In genomic region chr4:40306203-40306602, GRCh38 we compare ENCODE assay signal across 20 cellular contexts. TPM values are rescaled to one million over a fixed set of nuclear protein-coding genes. Genes with fewer than 3 reads are reported as not detected.
DNase-seq lines count a peak whose midpoint lies in the region; ATAC-seq, FAIRE-seq and TF ChIP-seq lines count a peak whose summit lies in the region.
"Had no signal": no experiment of that assay in that cellular context is flagged by ENCODE, and none has a peak within 500 bp of the region (broad histone marks: within the 10 kb centered on the region; RNA-seq: fewer than 3 reads in every experiment).

No MANE protein-coding gene starts in this region.

- H3K4me2 ChIP-seq in OCI-LY7 (ENCODE audit: low read length) (peak overlapping the region; percentile 88), K562 (ENCODE audit: insufficient read depth, low read length) (no peak overlapping the region)

- peaks cover 91% of the 10 kb centered on the region for H3K4me1 Mint-ChIP-seq in activated naive CD4-positive, alpha-beta T cell treated with anti-CD3 and anti-CD28 coated beads, Interleukin-2, amount 50 U/mL, for 24 hours
- peaks cover 35% of the 10 kb centered on the region for H3K4me1 Mint-ChIP-seq in endodermal cell

- H3K4me1 ChIP-seq in OCI-LY7 (ENCODE audit: insufficient read depth, low read length, poor library complexity, severe bottlenecking) (peaks cover 81% of the 10 kb centered on the region), K562 (replicated peaks in 1 of 2; ENCODE audit: control insufficient read depth in 2 of 2, insufficient read depth in 2 of 2, low read length in 2 of 2) (peaks cover 0 to 27% of the 10 kb centered on the region in 2 experiments; a peak in 4 of 5 replicates), thymus (ENCODE audit: control insufficient read depth, insufficient read depth, low read length) (peaks cover 69% of the 10 kb centered on the region), endodermal cell (ENCODE audit: control insufficient read depth, insufficient read depth, low read length) (no peaks in the 10 kb centered on the region)

- 35% methylated on average over 3 of the region's 3 CpGs for WGBS in K562 (ENCODE audit: insufficient coverage, low coverage, missing lambda C conversion rate)
- WGBS in thymus = 22% methylated on average over 3 of the region's 3 CpGs
- WGBS in endodermal cell (ENCODE audit: insufficient coverage in 1 of 2, insufficient read length in 1 of 2), 2 experiments = 77% methylated on average over 2 to 3 of the region's 3 CpGs

- H3K9me3 ChIP-seq in OCI-LY7 (ENCODE audit: low read length) (peaks cover 11% of the 10 kb centered on the region), K562 (replicated peaks; ENCODE audit: control insufficient read depth, insufficient read depth, low read depth, low read length) (0 out of 2 replicates have a peak, but pooled peaks cover 6% of the 10 kb centered on the region), thymus (ENCODE audit: control insufficient read depth) (no peaks in the 10 kb centered on the region), endodermal cell (ENCODE audit: control insufficient read depth, low read length) (peaks cover 6% of the 10 kb centered on the region)

- H3K4me3 ChIP-seq in OCI-LY7 (ENCODE audit: low read depth, low read length, poor library complexity, severe bottlenecking) = peak overlapping the region; percentile 58
- H3K4me3 ChIP-seq in K562 = no peak overlapping the region
- no peak overlapping the region for H3K4me3 ChIP-seq in thymus (ENCODE audit: low read length)
- H3K4me3 ChIP-seq in endodermal cell (ENCODE audit: low read length) = no peak overlapping the region
- H3K4me3 ChIP-seq: coronary artery, heart left ventricle had no signal

- BruUV-seq in OCI-LY7 (replicated peaks; lab: Mats Ljungman, UMichigan) = no TSS peak
- BruUV-seq in K562 (replicated peaks; lab: Mats Ljungman, UMichigan) = no TSS peak

- DNase-seq in activated naive CD4-positive, alpha-beta T cell treated with Interleukin-2 at 50 U/mL for 16 hours = no peak
- DNase-seq in OCI-LY7 (ENCODE audit: low spot score) (peak; percentile 41), K562 (ENCODE audit: extremely low read depth in 1 of 4, low spot score in 3 of 4) (no peak), germinal center (ENCODE audit: low spot score) (no peak), endodermal cell (no peak)
- DNase-seq: activated CD8-positive, alpha-beta memory T cell treated with anti-CD3 and anti-CD28 coated beads, Interleukin-2, amount 50 U/mL, for 4 hours; DMS79 treated with DMSO at 0.1 percent for 48 hours; H9; heart left ventricle; NCI-H1436; NCI-H226; stimulated activated CD4-positive, alpha-beta T cell treated with anti-CD3 and anti-CD28 coated beads, Interleukin-4, amount 100 ng/mL, for 4 hours had no signal

- no peak for TF ChIP-seq RAD21 in K562 (CRISPR knock-in tag; conservative IDR thresholded peaks at IDR 0.05 in 1 of 2, IDR thresholded peaks at IDR 0.05 in 1 of 2)

- no peak for FAIRE-seq in K562 (lab: Jason Lieb, UNC)
- FAIRE-seq: keratinocyte, urothelium cell line had no signal

- no peaks in the 10 kb centered on the region for H3K9me1 ChIP-seq in K562 (ENCODE audit: control insufficient read depth, insufficient read depth, low read length)

- no peaks in the 10 kb centered on the region for H3K27me3 Mint-ChIP-seq in activated naive CD4-positive, alpha-beta T cell treated with anti-CD3 and anti-CD28 coated beads, Interleukin-2, amount 50 U/mL, for 24 hours
- H3K27me3 Mint-ChIP-seq in endodermal cell (ENCODE audit: insufficient read depth) = no peaks in the 10 kb centered on the region

- H3K27me3 ChIP-seq in K562 (ENCODE audit: control insufficient read depth in 2 of 2, insufficient read depth in 2 of 2, low read length in 2 of 2) (no peaks in the 10 kb centered on the region), thymus (ENCODE audit: control insufficient read depth, insufficient read depth) (no peaks in the 10 kb centered on the region), endodermal cell (ENCODE audit: control insufficient read depth, insufficient read depth, low read length, poor library complexity, severe bottlenecking) (no peaks in the 10 kb centered on the region)

- no peak for TF ChIP-seq POLR2A in K562 (conservative IDR thresholded peaks at IDR 0.05)

- H3K36me3 ChIP-seq in OCI-LY7 (ENCODE audit: insufficient read depth, low read length) = no peaks in the 10 kb centered on the region; the same call in 1 of the 2 replicates
- H3K36me3 ChIP-seq in K562 (ENCODE audit: control insufficient read depth, insufficient read depth, low read length) = no peaks in the 10 kb centered on the region
- H3K36me3 ChIP-seq in thymus (ENCODE audit: control insufficient read depth, insufficient read depth) = peaks cover 2% of the 10 kb centered on the region
- H3K36me3 ChIP-seq in endodermal cell (ENCODE audit: control insufficient read depth, insufficient read depth, low read length) = no peaks in the 10 kb centered on the region
- H3K36me3 ChIP-seq: heart left ventricle had no signal

- TF ChIP-seq EP300 in K562 (IDR thresholded peaks at IDR 0.05; ENCODE audit: low read length) = no peak

- peaks cover 2% of the 10 kb centered on the region for H3K36me3 Mint-ChIP-seq in activated naive CD4-positive, alpha-beta T cell treated with anti-CD3 and anti-CD28 coated beads, Interleukin-2, amount 50 U/mL, for 24 hours
- no peaks in the 10 kb centered on the region for H3K36me3 Mint-ChIP-seq in endodermal cell (ENCODE audit: low read depth)

- POLR2A ChIA-PET in OCI-LY7 (lab: Charles Lee) (interaction anchor here (0.9 to 4.3 kb wide), 9 partner anchors 11 to 121 kb away, joined by 4 to 48 read pairs (median 12); partner anchors contain the start of gene RHOH), K562 (lab: Yijun Ruan, JAX) (interaction anchor here (2.2 kb wide), 1 partner anchor 68 kb away, joined by 8 read pairs; no protein-coding TSS in a partner anchor)

- H3K27ac ChIP-seq in OCI-LY7 (ENCODE audit: low read depth, low read length, poor library complexity, severe bottlenecking) (peak overlapping the region; percentile 90), K562 (ENCODE audit: extremely low read depth, low read depth, low read length) (no peak overlapping the region), thymus (ENCODE audit: low read depth) (peak overlapping the region; percentile 98), endodermal cell (ENCODE audit: low read depth, low read length) (no peak overlapping the region)
- H3K27ac ChIP-seq: coronary artery had no signal

- in situ Hi-C loops in K562 (cut with MboI) = no loop called here

- ATAC-seq in K562 (no peak), GM19328 (IDR thresholded peaks at IDR 0.05; ENCODE audit: unreplicated experiment) (no peak)
- ATAC-seq: esophagus mucosa had no signal

- H3K9ac ChIP-seq in K562 (ENCODE audit: insufficient read depth in 1 of 2, low read depth in 2 of 2, low read length in 2 of 2) = no peak overlapping the region
- no peak overlapping the region for H3K9ac ChIP-seq in endodermal cell (ENCODE audit: extremely low read depth, low read length, poor library complexity, severe bottlenecking)

- H3K9me2 ChIP-seq in OCI-LY7 (ENCODE audit: insufficient read depth, low read length) = no peaks in the 10 kb centered on the region

- CTCF ChIA-PET in OCI-LY7 (lab: Charles Lee; ENCODE audit: unreplicated experiment) = interaction anchor here (0.5 to 2.2 kb wide), 4 partner anchors 11 to 210 kb away, joined by 3 to 8 read pairs (median 4); no protein-coding TSS in a partner anchor
- CTCF ChIA-PET in K562 (lab: Yijun Ruan, JAX; ENCODE audit: low intra/inter-chr PET ratio) = no interaction called here

- H3K27ac Mint-ChIP-seq in activated naive CD4-positive, alpha-beta T cell treated with anti-CD3 and anti-CD28 coated beads, Interleukin-2, amount 50 U/mL, for 24 hours = peak overlapping the region; percentile 93
- no peak overlapping the region for H3K27ac Mint-ChIP-seq in endodermal cell

- peak overlapping the region; percentile 53 for H3K4me3 Mint-ChIP-seq in activated naive CD4-positive, alpha-beta T cell treated with anti-CD3 and anti-CD28 coated beads, Interleukin-2, amount 50 U/mL, for 24 hours
- no peak overlapping the region for H3K4me3 Mint-ChIP-seq in endodermal cell
- H3K4me3 Mint-ChIP-seq: H9 had no signal

- peaks cover 5% of the 10 kb centered on the region for H3K9me3 Mint-ChIP-seq in activated naive CD4-positive, alpha-beta T cell treated with anti-CD3 and anti-CD28 coated beads, Interleukin-2, amount 50 U/mL, for 24 hours
- peaks cover 14% of the 10 kb centered on the region for H3K9me3 Mint-ChIP-seq in endodermal cell

- H4K20me1 ChIP-seq in OCI-LY7 (ENCODE audit: insufficient read depth, low read length) = no peaks in the 10 kb centered on the region
- no peaks in the 10 kb centered on the region for H4K20me1 ChIP-seq in K562 (replicated peaks; ENCODE audit: control insufficient read depth, insufficient read depth, low read length)

- H3K79me2 ChIP-seq in OCI-LY7 (ENCODE audit: insufficient read depth, low read depth, low read length) = peaks cover 4% of the 10 kb centered on the region; the same call in 1 of the 2 replicates
- H3K79me2 ChIP-seq in K562 (ENCODE audit: control insufficient read depth, insufficient read depth, low read length) = no peaks in the 10 kb centered on the region

- TF ChIP-seq CTCF in OCI-LY7 (conservative IDR thresholded peaks at IDR 0.05; ENCODE audit: low read length) = no peak
- TF ChIP-seq CTCF in K562 (IDR thresholded peaks at IDR 0.05 in 2 of 3, conservative IDR thresholded peaks at IDR 0.05 in 1 of 3; ENCODE audit: insufficient read depth in 2 of 3, low read depth in 1 of 3, low read length in 3 of 3) = no peak
- no peak for TF ChIP-seq CTCF in endodermal cell (conservative IDR thresholded peaks at IDR 0.05)

- H2AFZ ChIP-seq in OCI-LY7 (ENCODE audit: low read length) = no peak overlapping the region
- H2AFZ ChIP-seq in K562 (ENCODE audit: low read depth, low read length) = no peak overlapping the region

- intact Hi-C loops in OCI-LY7 (cut with micrococcal nuclease; ENCODE audit: unreplicated experiment) (loop anchor here (5.0 to 10.0 kb wide), 5 partner anchors 61 to 781 kb away; partner anchors contain the start of genes PDS5A, UBE2K and UGDH), K562 (cut with micrococcal nuclease) (loop anchor here (5.0 kb wide), 1 partner anchor 39 kb away; no protein-coding TSS in a partner anchor)

RNA-seq across cellular contexts. Expression of gene CHRNA9, which starts 28.9 kb away (rescaled TPM):
- not detected in 2 replicates for total RNA-seq in OCI-LY7 (2014; rRNA removed; shearing (Covaris generic))
- total RNA-seq in OCI-LY7 (2022) (not detected in 2 replicates), K562 (2014; rRNA removed) (not detected in 2 replicates), K562 (2014; rRNA removed; fragmentation: Illumina TruSeq; extraction: Trizol) (not detected in 2 replicates), K562 (2015; rRNA removed; fragmentation: Illumina TruSeq; extraction: Trizol) (not detected in 2 replicates), K562 (2021) (not detected in 2 replicates), endodermal cell (under 1 TPM in 1 of 2 donors, not detected in 1; 0.90 TPM)
- total RNA-seq in K562 (2011; cell fraction: chromatin; rRNA removed; ENCODE audit: low replicate concordance) = not detected in 2 replicates
- not detected in 2 replicates for total RNA-seq in K562 (2011; cell fraction: nucleolus; rRNA removed)
- total RNA-seq in K562 (2011; cell fraction: nucleoplasm; rRNA removed) = not detected in 2 replicates
- polyA plus RNA-seq in K562 (2011; rRNA removed) (not detected in 2 replicates), K562 (2014; fragmentation: Illumina TruSeq; extraction: Trizol) (not detected in 2 replicates), K562 (2014; fragmentation: Nextera tagmentation; extraction: Ambion mirVana) (not detected), K562 (2014; rRNA removed) (not detected in 2 replicates), thymus (0.68 TPM)
- not detected in 2 replicates for polyA plus RNA-seq in K562 (2011; cell fraction: cytosol; rRNA removed)
- polyA plus RNA-seq in K562 (2011; cell fraction: nucleus; rRNA removed) = not detected in 2 replicates
- polyA plus RNA-seq in K562 (2012) = not detected in 2 replicates
- polyA minus RNA-seq in K562 (2011; rRNA and poly(A)+ RNA removed) = not detected in 2 replicates
- polyA minus RNA-seq in K562 (2011; cell fraction: cytosol; rRNA and poly(A)+ RNA removed) = 0.55 and 0.76 TPM in 2 replicates
- polyA minus RNA-seq in K562 (2011; cell fraction: nucleus; rRNA and poly(A)+ RNA removed) = not detected in 2 replicates
- polyA plus RNA-seq in endodermal cell (2013, experiment 1 of 2) = 0.96 TPM
- 0.87 TPM for polyA plus RNA-seq in endodermal cell (2013, experiment 2 of 2)
- total RNA-seq: esophagus mucosa, heart left ventricle, mesenteric fat pad had no signal
- polyA plus RNA-seq: heart left ventricle had no signal

Comparison
In these comparisons a context has a peak if more than half of its experiments do, and no peak if none do; other contexts are left out.
1. H3K27ac ChIP-seq: peak in OCI-LY7 (single experiment) and thymus (single experiment); none in K562 (single experiment) and endodermal cell (single experiment).